Comparison of ENCODE assay signal across 8 cellular contexts in genomic region chr10:97497572-97498075, GRCh38. TPM values are rescaled to one million over a fixed set of nuclear protein-coding genes. Genes with fewer than 3 reads are reported as not detected.
A peak's percentile ranks its signal among the peaks of the same experiment; 100 is the strongest.
DNase-seq lines count a peak whose midpoint lies in the region; ATAC-seq and TF ChIP-seq lines count a peak whose summit lies in the region.

No MANE protein-coding gene starts in this region.

- peak; percentile 25 for ATAC-seq in GM19035 (IDR thresholded peaks at IDR 0.05; ENCODE audit: unreplicated experiment)

- intact Hi-C loops in PC-9 (cut with micrococcal nuclease; ENCODE audit: unreplicated experiment) = loop anchor here (1.0 to 2.0 kb wide), 4 partner anchors 45 to 189 kb away; partner anchors contain the start of gene AVPI1

- H3K9me3 ChIP-seq in PC-9 (ENCODE audit: insufficient read depth, low read depth) = no peaks in the 10 kb centered on the region

- peak overlapping the region; percentile 77 for H3K27ac ChIP-seq in PC-9

- peak overlapping the region; percentile 82 for H3K4me3 ChIP-seq in PC-9

- H4K20me1 ChIP-seq in PC-9 (ENCODE audit: insufficient read depth) = no peaks in the 10 kb centered on the region; the same call in 1 of the 2 replicates

- H3F3A ChIP-seq in PC-9 (ENCODE audit: insufficient read depth, low read depth) = 0 out of 2 replicates have a peak, but pooled peaks cover 7% of the 10 kb centered on the region

- peak overlapping the region; percentile 95 for H2AFZ ChIP-seq in PC-9

- no peaks in the 10 kb centered on the region for H3K27me3 ChIP-seq in PC-9 (ENCODE audit: insufficient read depth, low read depth)

- DNase-seq in AG08395 (ENCODE audit: low spot score) = peak; percentile 84
- peak; percentile 83 for DNase-seq in HuH-7.5 (ENCODE audit: low spot score)
- peak; percentile 50 to 59 for DNase-seq in PC-9
- DNase-seq in activated T-cell treated with anti-CD3 and anti-CD28 coated beads, Interleukin-2, amount 50 U/mL, for 1 hour = peak; percentile 62
- DNase-seq in erythroblast (lab: John Stamatoyannopoulos, UW) = peak; percentile 87 to 88
- peak; percentile 74 for DNase-seq in mucosa of gallbladder (ENCODE audit: low spot score)
- peak; percentile 88 for DNase-seq in stimulated activated CD8-positive, alpha-beta memory T cell treated with anti-CD3 and anti-CD28 coated beads, Interleukin-4, amount 100 ng/mL, for 48 hours

- H3K36me3 ChIP-seq in PC-9 (ENCODE audit: low read depth) = no peaks in the 10 kb centered on the region

- H3K9me2 ChIP-seq in PC-9 (ENCODE audit: insufficient read depth) = no peaks in the 10 kb centered on the region

- CTCF ChIA-PET in PC-9 (lab: Charles Lee) = no interaction called here

- peaks cover 18% of the 10 kb centered on the region for H3K4me1 ChIP-seq in PC-9 (replicated peaks; ENCODE audit: insufficient read depth)

- BruUV-seq in PC-9 (replicated peaks; lab: Mats Ljungman, UMichigan) = TSS peak; percentile 42

- H3K79me2 ChIP-seq in PC-9 (ENCODE audit: low read depth) = peaks cover 63% of the 10 kb centered on the region

- H3K4me2 ChIP-seq in PC-9 = peak overlapping the region; percentile 95

- no peak for TF ChIP-seq CTCF in PC-9 (conservative IDR thresholded peaks at IDR 0.05)

- TF ChIP-seq POLR2A in erythroblast (IDR thresholded peaks at IDR 0.05; ENCODE audit: low read length) = no peak

- POLR2A ChIA-PET in PC-9 (lab: Charles Lee; ENCODE audit: unreplicated experiment) = interaction anchor here (0.7 kb wide), 2 partner anchors 77 to 771 kb away, joined by 6 to 12 read pairs; no protein-coding TSS in a partner anchor

RNA-seq across cellular contexts. Expression of gene MMS19, which starts 0.6 kb away (rescaled TPM):
- 42.4 and 42.7 TPM in 2 replicates for total RNA-seq in PC-9 (2021)
- total RNA-seq in mucosa of gallbladder = 48.1 TPM

RNA-seq across cellular contexts. Expression of gene UBTD1, which starts 1.1 kb away (rescaled TPM):
- total RNA-seq in PC-9 (2021) (17.1 and 21.2 TPM in 2 replicates), mucosa of gallbladder (13.8 TPM)

RNA-seq across cellular contexts. Expression of gene ZDHHC16, which starts 51.6 kb away (rescaled TPM):
- total RNA-seq in PC-9 (2021) (29.1 and 29.6 TPM in 2 replicates), mucosa of gallbladder (37.4 TPM)

RNA-seq across cellular contexts. Expression of gene EXOSC1, which starts 51.8 kb away (rescaled TPM):
- 25.4 and 27.0 TPM in 2 replicates for total RNA-seq in PC-9 (2021)
- 33.8 TPM for total RNA-seq in mucosa of gallbladder

Comparison
In these comparisons a context has a peak if more than half of its experiments do, and no peak if none do; other contexts are left out.
1. Peak in every context shown above with its lines: DNase-seq, ATAC-seq, H3K4me3 ChIP-seq and H3K27ac ChIP-seq.